17 cellular contexts compared by ENCODE assay signal in the genomic region with DNA sequence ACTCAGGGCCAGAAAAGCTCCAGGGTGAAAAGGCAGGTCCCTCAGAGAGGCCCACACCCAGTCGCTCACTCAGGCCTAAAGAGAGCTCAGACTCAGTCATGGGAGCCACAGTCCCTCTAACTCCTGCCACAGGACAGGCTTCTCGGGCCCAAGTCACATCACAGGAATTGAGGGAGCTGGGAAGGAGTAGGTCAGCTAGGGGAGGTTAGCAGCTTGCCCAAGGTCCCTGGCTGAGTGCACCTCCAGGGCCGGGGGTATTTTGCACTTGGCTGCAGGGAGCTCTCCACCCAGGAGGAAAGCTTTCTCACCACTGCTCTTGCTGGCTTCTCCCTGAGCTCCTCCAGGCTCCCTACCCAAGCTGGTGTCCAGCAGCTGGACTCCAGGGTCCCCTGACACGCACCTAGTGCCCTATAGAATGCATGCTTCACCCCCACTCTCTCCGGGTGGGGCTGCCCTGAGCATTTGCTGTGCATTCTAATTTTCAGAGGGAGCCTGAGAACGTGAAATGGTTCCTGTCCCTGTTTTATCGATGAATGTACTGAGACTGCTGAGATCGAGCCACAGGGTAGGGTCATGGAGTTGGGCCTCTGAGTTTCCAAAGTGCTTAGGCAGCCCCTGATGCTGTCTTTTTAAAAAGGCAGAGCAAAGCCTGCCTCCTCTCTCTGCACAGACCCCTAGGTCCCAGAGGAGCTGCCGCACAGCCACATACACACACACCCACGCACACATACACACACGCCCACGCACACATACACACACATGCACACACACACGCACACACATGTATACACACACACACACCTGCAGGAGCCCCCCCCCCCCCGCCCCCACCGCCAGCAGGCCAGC. TPM values are rescaled to one million over a fixed set of nuclear protein-coding genes. Genes with fewer than 3 reads are reported as not detected.
DNase-seq lines count a peak whose midpoint lies in the region; ATAC-seq and TF ChIP-seq lines count a peak whose summit lies in the region.
"Had no signal": no experiment of that assay in that cellular context is flagged by ENCODE, and none has a peak within 500 bp of the region (broad histone marks: within the 10 kb centered on the region; RNA-seq: fewer than 3 reads in every experiment).

No MANE protein-coding gene starts in this region.

- H3K36me3 Mint-ChIP-seq in activated CD8-positive, alpha-beta memory T cell treated with anti-CD3 and anti-CD28 coated beads, Interleukin-2, amount 10 ng/mL, durations not matched to agents 7 days and 5 days = no peaks in the 10 kb centered on the region
- H3K36me3 Mint-ChIP-seq in activated naive CD4-positive, alpha-beta T cell treated with anti-CD3 and anti-CD28 coated beads, Interleukin-2, amount 10 ng/mL, durations not matched to agents 7 days and 5 days = no peaks in the 10 kb centered on the region

- H3K4me1 Mint-ChIP-seq in activated CD8-positive, alpha-beta memory T cell treated with anti-CD3 and anti-CD28 coated beads, Interleukin-2, amount 10 ng/mL, durations not matched to agents 7 days and 5 days = no peaks in the 10 kb centered on the region
- H3K4me1 Mint-ChIP-seq in activated naive CD4-positive, alpha-beta T cell treated with anti-CD3 and anti-CD28 coated beads, Interleukin-2, amount 10 ng/mL, durations not matched to agents 7 days and 5 days = no peaks in the 10 kb centered on the region

- intact Hi-C loops in upper lobe of right lung (cut with DNase I) = no loop called here

- no peak overlapping the region for H3K27ac Mint-ChIP-seq in activated CD8-positive, alpha-beta memory T cell treated with anti-CD3 and anti-CD28 coated beads, Interleukin-2, amount 10 ng/mL, durations not matched to agents 7 days and 5 days
- no peak overlapping the region for H3K27ac Mint-ChIP-seq in activated naive CD4-positive, alpha-beta T cell treated with anti-CD3 and anti-CD28 coated beads, Interleukin-2, amount 10 ng/mL, durations not matched to agents 7 days and 5 days

- no peak for ATAC-seq in activated CD8-positive, alpha-beta memory T cell treated with anti-CD3 and anti-CD28 coated beads, Interleukin-2, amount 10 ng/mL, durations not matched to agents 7 days and 5 days
- ATAC-seq in HG02885 (IDR thresholded peaks at IDR 0.05; ENCODE audit: poor library complexity, unreplicated experiment) (peak; percentile 13), upper lobe of right lung (no peak)

- no peak overlapping the region for H3K4me3 Mint-ChIP-seq in activated CD8-positive, alpha-beta memory T cell treated with anti-CD3 and anti-CD28 coated beads, Interleukin-2, amount 10 ng/mL, durations not matched to agents 7 days and 5 days
- H3K4me3 Mint-ChIP-seq in activated naive CD4-positive, alpha-beta T cell treated with anti-CD3 and anti-CD28 coated beads, Interleukin-2, amount 10 ng/mL, durations not matched to agents 7 days and 5 days = no peak overlapping the region

- H3K27ac ChIP-seq in upper lobe of right lung = no peak overlapping the region

- CTCF ChIA-PET in activated CD8-positive, alpha-beta memory T cell treated with anti-CD3 and anti-CD28 coated beads, Interleukin-2, amount 10 ng/mL, durations not matched to agents 7 days and 5 days (lab: Charles Lee) = no interaction called here
- CTCF ChIA-PET in activated naive CD4-positive, alpha-beta T cell treated with anti-CD3 and anti-CD28 coated beads, Interleukin-2, amount 10 ng/mL, durations not matched to agents 7 days and 5 days (lab: Charles Lee) = no interaction called here

- H3K4me1 ChIP-seq in upper lobe of right lung = no peaks in the 10 kb centered on the region

- no peak overlapping the region for H3K4me3 ChIP-seq in upper lobe of right lung

- no peaks in the 10 kb centered on the region for H3K27me3 ChIP-seq in upper lobe of right lung

- TF ChIP-seq CTCF in upper lobe of right lung (IDR thresholded peaks at IDR 0.05) = no peak

- H3K9me3 ChIP-seq in upper lobe of right lung = no peaks in the 10 kb centered on the region

- H3K27me3 Mint-ChIP-seq in activated CD8-positive, alpha-beta memory T cell treated with anti-CD3 and anti-CD28 coated beads, Interleukin-2, amount 10 ng/mL, durations not matched to agents 7 days and 5 days = peaks cover 5% of the 10 kb centered on the region
- no peaks in the 10 kb centered on the region for H3K27me3 Mint-ChIP-seq in activated naive CD4-positive, alpha-beta T cell treated with anti-CD3 and anti-CD28 coated beads, Interleukin-2, amount 10 ng/mL, durations not matched to agents 7 days and 5 days

- H3K36me3 ChIP-seq in upper lobe of right lung = no peaks in the 10 kb centered on the region

- peaks cover 3% of the 10 kb centered on the region for H3K9me3 Mint-ChIP-seq in activated CD8-positive, alpha-beta memory T cell treated with anti-CD3 and anti-CD28 coated beads, Interleukin-2, amount 10 ng/mL, durations not matched to agents 7 days and 5 days (ENCODE audit: low read depth)
- no peaks in the 10 kb centered on the region for H3K9me3 Mint-ChIP-seq in activated naive CD4-positive, alpha-beta T cell treated with anti-CD3 and anti-CD28 coated beads, Interleukin-2, amount 10 ng/mL, durations not matched to agents 7 days and 5 days

- DNase-seq in activated CD8-positive, alpha-beta memory T cell treated with anti-CD3 and anti-CD28 coated beads for 24 hours = peak; percentile 33
- DNase-seq in activated CD8-positive, alpha-beta memory T cell treated with anti-CD3 and anti-CD28 coated beads, Interleukin-2, amount 10 ng/mL, durations not matched to agents 7 days and 5 days = no peak
- DNase-seq in iPS-NIHi7 (ENCODE audit: extremely low spot score) (peak; percentile 14), upper lobe of right lung (peak; percentile 38), hypothalamus (lab: John Stamatoyannopoulos, UW) (no peak)
- no peak for DNase-seq in activated naive CD4-positive, alpha-beta T cell treated with anti-CD3 and anti-CD28 coated beads, Interleukin-2, amount 10 ng/mL, durations not matched to agents 7 days and 5 days
- no peak for DNase-seq in stimulated activated CD4-positive, alpha-beta T cell treated with anti-CD3 and anti-CD28 coated beads, Interleukin-2, amount 100 ng/mL, for 48 hours
- DNase-seq: 8988T; C1 segment of cervical spinal cord; GF-D8; NCI-H1417 treated with DMSO at 0.1 percent for 48 hours; NCI-H1930; NCI-H2171; NCI-H446; NK-92 treated with Interleukin-12 subunit alpha and Interleukin-12 subunit beta, amount 100 ng/mL, for 24 hours; SIG-M5 had no signal

RNA-seq across cellular contexts. Expression of a gene that starts 37.9 kb away (rescaled TPM):
- under 1 TPM; 0.38 to 0.45 TPM for total RNA-seq in activated CD8-positive, alpha-beta memory T cell treated with anti-CD3 and anti-CD28 coated beads, Interleukin-2, amount 10 ng/mL, durations not matched to agents 7 days and 5 days
- 1.0 TPM for total RNA-seq in upper lobe of right lung

Comparison
In these comparisons a context has a peak if more than half of its experiments do, and no peak if none do; other contexts are left out.
1. DNase-seq: peak in activated CD8-positive, alpha-beta memory T cell treated with anti-CD3 and anti-CD28 coated beads for 24 hours (single experiment), iPS-NIHi7 (single experiment) and upper lobe of right lung (single experiment); none in activated CD8-positive, alpha-beta memory T cell treated with anti-CD3 and anti-CD28 coated beads, Interleukin-2, amount 10 ng/mL, durations not matched to agents 7 days and 5 days (single experiment), hypothalamus (0 of 51), activated naive CD4-positive, alpha-beta T cell treated with anti-CD3 and anti-CD28 coated beads, Interleukin-2, amount 10 ng/mL, durations not matched to agents 7 days and 5 days (single experiment) and stimulated activated CD4-positive, alpha-beta T cell treated with anti-CD3 and anti-CD28 coated beads, Interleukin-2, amount 100 ng/mL, for 48 hours (0 of 2).